8 cellular contexts compared by ENCODE assay signal in the genomic region with DNA sequence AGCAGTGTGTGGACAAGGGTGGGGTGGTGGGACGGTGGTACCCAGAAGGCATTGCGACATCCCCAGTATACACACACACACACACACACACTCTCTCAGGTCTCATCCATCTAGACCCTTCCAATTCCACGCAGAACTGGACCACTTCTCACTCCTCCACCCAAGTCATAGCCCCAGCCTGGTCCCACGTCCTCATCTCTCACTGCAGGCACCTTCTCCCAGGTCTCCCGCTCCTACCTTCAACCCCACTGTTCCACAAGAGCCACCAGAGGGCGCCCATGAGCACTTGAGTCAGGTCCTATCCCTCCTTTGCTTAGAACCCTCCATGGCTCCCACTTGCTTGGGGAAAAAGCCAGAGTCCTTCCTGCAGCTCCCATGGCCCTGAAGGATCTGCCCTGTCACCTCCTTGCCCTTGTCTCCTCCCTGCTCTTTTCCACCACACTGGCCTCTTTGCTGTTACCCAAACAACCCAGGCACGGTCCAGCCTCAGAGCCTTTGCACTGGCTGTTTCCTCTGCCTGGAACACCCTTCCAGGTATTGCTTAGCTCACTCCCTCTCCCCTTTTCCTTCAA.
A peak's percentile ranks its signal among the peaks of the same experiment; 100 is the strongest.
DNase-seq lines count a peak whose midpoint lies in the region; ATAC-seq and TF ChIP-seq lines count a peak whose summit lies in the region.

No MANE protein-coding gene starts in this region.

- TF ChIP-seq CTCF in endothelial cell (IDR thresholded peaks at IDR 0.05; ENCODE audit: unreplicated experiment) (peak; percentile 42), nephron (IDR thresholded peaks at IDR 0.05; ENCODE audit: unreplicated experiment in 3 of 3) (peak in 2 of 3 experiments; percentile 11 to 24)

- H3K36me3 Mint-ChIP-seq in endothelial cell (ENCODE audit: low read depth, unreplicated experiment) (no peaks in the 10 kb centered on the region), nephron (ENCODE audit: low read depth) (no peaks in the 10 kb centered on the region)

- ATAC-seq in GM19452 (IDR thresholded peaks at IDR 0.05; ENCODE audit: unreplicated experiment), result no peak

- DNase-seq in NCI-H1417 (lab: John Stamatoyannopoulos, UW) (peak in 2 of 3 experiments; percentile 39 to 70), NCI-H1417 treated with DMSO at 0.1 percent for 48 hours (lab: John Stamatoyannopoulos, UW) (no peak), NCI-H460 (ENCODE audit: extremely low read depth, low read depth) (peak; percentile 67), endothelial cell (ENCODE audit: low spot score) (peak; percentile 61), superior temporal gyrus (ENCODE audit: extremely low spot score) (peak; percentile 13)
- DNase-seq in activated CD4-positive, alpha-beta T cell treated with anti-CD3 and anti-CD28 coated beads, Interleukin-2, amount 50 U/mL, for 48 hours, result peak; percentile 80 to 86

- peak overlapping the region; percentile 16 for H3K27ac Mint-ChIP-seq in endothelial cell (ENCODE audit: unreplicated experiment)
- H3K27ac Mint-ChIP-seq in nephron, result peak overlapping the region in 2 of 3 experiments; percentile 11 to 49

- H3K4me1 Mint-ChIP-seq in endothelial cell (ENCODE audit: unreplicated experiment) (peaks cover 4% of the 10 kb centered on the region), nephron (peaks cover 6% of the 10 kb centered on the region)

- H3K9me3 Mint-ChIP-seq in endothelial cell (ENCODE audit: unreplicated experiment), result no peaks in the 10 kb centered on the region
- H3K9me3 Mint-ChIP-seq in nephron, result no peaks in the 10 kb centered on the region

- H3K4me3 Mint-ChIP-seq in endothelial cell (ENCODE audit: unreplicated experiment) (no peak overlapping the region), nephron (peak overlapping the region in 1 of 3 experiments; percentile 21)

- peaks cover 3% of the 10 kb centered on the region for H3K27me3 Mint-ChIP-seq in endothelial cell (ENCODE audit: unreplicated experiment)
- peaks cover 5% of the 10 kb centered on the region for H3K27me3 Mint-ChIP-seq in nephron (ENCODE audit: low read depth)
